Comparison of ENCODE assay signal across 19 cellular contexts in genomic region chr2:134406311-134406710, GRCh38.
DNase-seq lines count a peak whose midpoint lies in the region; ATAC-seq, FAIRE-seq and TF ChIP-seq lines count a peak whose summit lies in the region.
"Had no signal": no experiment of that assay in that cellular context is flagged by ENCODE, and none has a peak within 500 bp of the region (broad histone marks: within the 10 kb centered on the region; RNA-seq: fewer than 3 reads in every experiment).

No MANE protein-coding gene starts in this region.

- H3K4me3 Mint-ChIP-seq in MCF 10A (ENCODE audit: unreplicated experiment), result peak overlapping the region; percentile 37
- H3K4me3 Mint-ChIP-seq: CD8-positive, alpha-beta T cell; central memory CD8-positive, alpha-beta T cell; natural killer cell treated with Interleukin-12 subunit alpha and Interleukin-12 subunit beta and Interleukin-15 and Interleukin-18, amount 100 ng/mL, for 72 hours had no signal

- H2BK12ac ChIP-seq in mesenchymal stem cell (ENCODE audit: low read length in 2 of 2), result peak overlapping the region; percentile 7 to 95

- H3K27ac Mint-ChIP-seq in MCF 10A (ENCODE audit: low read depth, unreplicated experiment), result peak overlapping the region; percentile 75
- H3K27ac Mint-ChIP-seq: activated T-helper 2 cell treated with anti-CD3 and anti-CD28 coated beads, Interferon-gamma antibody, Interleukin-2, Interleukin-4, amounts not matched to agents 10 μg/mL and 5 μg/mL and 100 μg/mL, durations not matched to agents 14 hours and 24 hours and 36 hours had no signal

- no peak overlapping the region for H3K4me3 ChIP-seq in breast epithelium
- H3K4me3 ChIP-seq in mammary epithelial cell (replicated peaks in 1 of 3; ENCODE audit: insufficient read depth in 1 of 3, low read depth in 2 of 3, low read length in 3 of 3), result no peak overlapping the region
- no peak overlapping the region for H3K4me3 ChIP-seq in mesenchymal stem cell (ENCODE audit: insufficient read depth in 1 of 2, low read depth in 1 of 2, low read length in 2 of 2)
- H3K4me3 ChIP-seq in kidney (ENCODE audit: low read length in 2 of 2), result no peak overlapping the region
- H3K4me3 ChIP-seq: heart left ventricle, prostate gland, spleen, thyroid gland had no signal

- H2BK120ac ChIP-seq in mesenchymal stem cell (ENCODE audit: low read depth, low read length), result no peak overlapping the region

- peaks cover 65% of the 10 kb centered on the region for H3K4me1 Mint-ChIP-seq in MCF 10A (ENCODE audit: insufficient read depth, unreplicated experiment)

- H4K20me1 ChIP-seq in mammary epithelial cell (ENCODE audit: insufficient read depth, low read length), result no peaks in the 10 kb centered on the region

- peak; percentile 82 for DNase-seq in MCF 10A (ENCODE audit: unreplicated experiment)
- no peak for DNase-seq in breast epithelium (ENCODE audit: low spot score in 2 of 2)
- peak; percentile 91 for DNase-seq in mammary epithelial cell
- no peak for DNase-seq in mesenchymal stem cell
- no peak for DNase-seq in kidney
- no peak for DNase-seq in NCI-H1105 (lab: John Stamatoyannopoulos, UW)
- DNase-seq: CD8-positive, alpha-beta T cell; heart left ventricle; NCI-H2081 treated with DMSO at 0.1 percent for 48 hours; NCI-H524; spleen; thyroid gland had no signal

- H2BK15ac ChIP-seq in mesenchymal stem cell (ENCODE audit: low read depth, poor library complexity, severe bottlenecking), result no peak overlapping the region

- H3K4me2 ChIP-seq in mammary epithelial cell (ENCODE audit: insufficient read depth, low read depth, low read length) (peak overlapping the region; percentile 60), mesenchymal stem cell (ENCODE audit: low read length, poor library complexity, severe bottlenecking) (no peak overlapping the region)

- no peak overlapping the region for H4K8ac ChIP-seq in mesenchymal stem cell (ENCODE audit: low read length)

- H2BK5ac ChIP-seq in mesenchymal stem cell (ENCODE audit: low read depth, low read length, poor library complexity, severe bottlenecking), result no peak overlapping the region

- intact Hi-C loops in MCF 10A (cut with micrococcal nuclease), result no loop called here
- intact Hi-C loops in breast epithelium (cut with DNase I; ENCODE audit: low total_unique reads), result no loop called here
- intact Hi-C loops in mammary epithelial cell (cut with micrococcal nuclease), result loop anchor here (1.0 kb wide), 1 partner anchor 288 kb away; no protein-coding TSS in a partner anchor
- intact Hi-C loops in kidney (cut with DNase I), result no loop called here

- no peak for TF ChIP-seq CTCF in MCF 10A (IDR thresholded peaks at IDR 0.05; ENCODE audit: unreplicated experiment)
- no peak for TF ChIP-seq CTCF in breast epithelium (IDR thresholded peaks at IDR 0.05)
- no peak for TF ChIP-seq CTCF in mammary epithelial cell (conservative IDR thresholded peaks at IDR 0.05 in 1 of 2, IDR thresholded peaks at IDR 0.05 in 1 of 2; ENCODE audit: extremely low read depth in 1 of 2, insufficient read depth in 1 of 2, low read depth in 1 of 2, low read length in 2 of 2)
- TF ChIP-seq CTCF in kidney (IDR thresholded peaks at IDR 0.05; ENCODE audit: borderline replicate concordance, extremely low read depth, insufficient read depth), result no peak

- H3K36me3 Mint-ChIP-seq in MCF 10A (ENCODE audit: insufficient read depth, unreplicated experiment), result no peaks in the 10 kb centered on the region

- BruUV-seq in MCF 10A (replicated peaks; lab: Mats Ljungman, UMichigan) (no TSS peak), mammary epithelial cell (replicated peaks; lab: Mats Ljungman, UMichigan) (no TSS peak)

- in situ Hi-C loops in mammary epithelial cell (cut with MboI; ENCODE audit: low sequenced_read_pairs in 2 of 2), result loop anchor here in 1 of 2 donors (25.0 kb wide), 3 partner anchors 169 to 519 kb away; no protein-coding TSS in a partner anchor

- no peaks in the 10 kb centered on the region for H3K27me3 ChIP-seq in breast epithelium
- no peaks in the 10 kb centered on the region for H3K27me3 ChIP-seq in mammary epithelial cell (ENCODE audit: insufficient read depth, low read length)
- no peaks in the 10 kb centered on the region for H3K27me3 ChIP-seq in mesenchymal stem cell (ENCODE audit: control insufficient read depth in 1 of 2, insufficient read depth in 1 of 2, low read length in 2 of 2)
- H3K27me3 ChIP-seq: heart left ventricle, spleen, thyroid gland had no signal

- no peak for TF ChIP-seq POLR2A in breast epithelium (IDR thresholded peaks at IDR 0.05)

- H3K79me2 ChIP-seq in mammary epithelial cell (ENCODE audit: insufficient read depth, low read length), result no peaks in the 10 kb centered on the region

- H3K18ac ChIP-seq in mesenchymal stem cell (ENCODE audit: low read depth in 1 of 2, low read length in 2 of 2), result peak overlapping the region in 1 of 2 experiments; percentile 86

- no peak overlapping the region for H3K27ac ChIP-seq in breast epithelium
- H3K27ac ChIP-seq in mammary epithelial cell (ENCODE audit: insufficient read depth, low read depth, low read length), result peak overlapping the region; percentile 77
- H3K27ac ChIP-seq in mesenchymal stem cell (ENCODE audit: low read length, poor library complexity, severe bottlenecking), result no peak overlapping the region
- H3K27ac ChIP-seq in kidney (ENCODE audit: low read depth in 2 of 2, low read length in 2 of 2), result no peak overlapping the region
- H3K27ac ChIP-seq: heart left ventricle, prostate gland, thyroid gland had no signal

- H3K9ac ChIP-seq in mammary epithelial cell (ENCODE audit: insufficient read depth, low read length) (peak overlapping the region; percentile 48), mesenchymal stem cell (ENCODE audit: low read length) (no peak overlapping the region), kidney (ENCODE audit: low read length in 2 of 2) (no peak overlapping the region)

- 57% methylated on average over 5 of the region's 5 CpGs for WGBS in mammary epithelial cell (ENCODE audit: low coverage, missing lambda C conversion rate)
- 98% methylated on average over 5 of the region's 5 CpGs for WGBS in mesenchymal stem cell

- H3K9me3 ChIP-seq in breast epithelium (no peaks in the 10 kb centered on the region), mammary epithelial cell (replicated peaks; ENCODE audit: insufficient read depth, low read length) (no peaks in the 10 kb centered on the region), mesenchymal stem cell (ENCODE audit: control insufficient read depth, low read length) (no peaks in the 10 kb centered on the region), kidney (ENCODE audit: control insufficient read depth in 1 of 2, low read length in 2 of 2) (no peaks in the 10 kb centered on the region)
- H3K9me3 ChIP-seq: heart left ventricle, prostate gland, spleen, thyroid gland had no signal

- no peak overlapping the region for H3K23ac ChIP-seq in mesenchymal stem cell (ENCODE audit: low read length in 2 of 2)

- no peak for FAIRE-seq in kidney (lab: Jason Lieb, UNC)

- no peak overlapping the region for H4K91ac ChIP-seq in mesenchymal stem cell (ENCODE audit: low read length)

- POLR2A ChIA-PET in MCF 10A (lab: Yijun Ruan, JAX), result interaction anchor here (0.6 to 3.1 kb wide), 11 partner anchors 8 to 1435 kb away, joined by 3 to 19 read pairs (median 4); partner anchors contain the start of gene CCNT2

- no peak for ATAC-seq in GM19463 (IDR thresholded peaks at IDR 0.05; ENCODE audit: unreplicated experiment)
- ATAC-seq in GM21390 (IDR thresholded peaks at IDR 0.05; ENCODE audit: unreplicated experiment), result no peak
- ATAC-seq: activated CD4-positive, CD25-positive, alpha-beta regulatory T cell treated with anti-CD3 and anti-CD28 coated beads, Interleukin-2, amount 50 U/mL, for 24 hours; CD8-positive, alpha-beta T cell; heart left ventricle; natural killer cell treated with Interleukin-12 subunit alpha and Interleukin-12 subunit beta and Interleukin-15 and Interleukin-18, amount 100 ng/mL, for 72 hours had no signal

- no peaks in the 10 kb centered on the region for H3K27me3 Mint-ChIP-seq in MCF 10A (ENCODE audit: insufficient read depth, unreplicated experiment)
- H3K27me3 Mint-ChIP-seq: central memory CD8-positive, alpha-beta T cell; natural killer cell treated with Interleukin-12 subunit alpha and Interleukin-12 subunit beta and Interleukin-15 and Interleukin-18, amount 100 ng/mL, for 72 hours had no signal

- CTCF ChIA-PET in MCF 10A (lab: Yijun Ruan, JAX) (interaction anchor here (0.6 to 2.7 kb wide), 12 partner anchors 11 to 598 kb away, joined by 3 to 12 read pairs (median 4); no protein-coding TSS in a partner anchor), mammary epithelial cell (lab: Charles Lee; ENCODE audit: low non-redundant PET) (interaction anchor here (0.6 kb wide), 3 partner anchors 188 to 521 kb away, joined by 4 to 7 read pairs (median 5); no protein-coding TSS in a partner anchor)

- H3K14ac ChIP-seq in mesenchymal stem cell (ENCODE audit: low read length in 2 of 2), result peak overlapping the region in 1 of 2 experiments; percentile 7

- H3K4me1 ChIP-seq in breast epithelium (peaks cover 2 to 3% of the 10 kb centered on the region in 2 donors), mammary epithelial cell (ENCODE audit: insufficient read depth, low read length) (peaks cover 57% of the 10 kb centered on the region), mesenchymal stem cell (ENCODE audit: control insufficient read depth, insufficient read depth, low read depth, low read length) (peaks cover 5% of the 10 kb centered on the region), kidney (ENCODE audit: control insufficient read depth in 1 of 2, insufficient read depth in 1 of 2, low read depth in 1 of 2, low read length in 2 of 2) (no peaks in the 10 kb centered on the region)
- H3K4me1 ChIP-seq: prostate gland had no signal

- H3K9me3 Mint-ChIP-seq in MCF 10A (ENCODE audit: unreplicated experiment), result no peaks in the 10 kb centered on the region
- H3K9me3 Mint-ChIP-seq: activated T-helper 2 cell treated with anti-CD3 and anti-CD28 coated beads, Interferon-gamma antibody, Interleukin-2, Interleukin-4, amounts not matched to agents 10 μg/mL and 5 μg/mL and 100 μg/mL, durations not matched to agents 14 hours and 24 hours and 36 hours; CD8-positive, alpha-beta T cell; central memory CD8-positive, alpha-beta T cell; natural killer cell treated with Interleukin-12 subunit alpha and Interleukin-12 subunit beta and Interleukin-15 and Interleukin-18, amount 100 ng/mL, for 72 hours had no signal

- H3K79me1 ChIP-seq in mesenchymal stem cell (replicated peaks; ENCODE audit: low read length, poor library complexity, severe bottlenecking), result no peaks in the 10 kb centered on the region

- no peak overlapping the region for H2AK5ac ChIP-seq in mesenchymal stem cell (ENCODE audit: low read length, severe bottlenecking)

- peak overlapping the region in 1 of 2 experiments; percentile 73 for H3K4ac ChIP-seq in mesenchymal stem cell (ENCODE audit: low read depth in 1 of 2, low read length in 2 of 2)

- peak overlapping the region; percentile 16 for H2AFZ ChIP-seq in mammary epithelial cell (ENCODE audit: low read depth, low read length)
- H2AFZ ChIP-seq in mesenchymal stem cell (ENCODE audit: low read depth, low read length), result no peak overlapping the region

- H3K36me3 ChIP-seq in breast epithelium (no peaks in the 10 kb centered on the region), mammary epithelial cell (ENCODE audit: insufficient read depth, low read length) (no peaks in the 10 kb centered on the region), mesenchymal stem cell (ENCODE audit: control insufficient read depth in 1 of 2, insufficient read depth in 2 of 2, low read depth in 1 of 2, low read length in 2 of 2) (no peaks in the 10 kb centered on the region), kidney (ENCODE audit: control insufficient read depth in 1 of 2, insufficient read depth in 2 of 2, low read length in 2 of 2) (peaks cover 3 to 4% of the 10 kb centered on the region in 2 donors)
- H3K36me3 ChIP-seq: prostate gland, thyroid gland had no signal

- dilution Hi-C loops in mammary epithelial cell (cut with HindIII; ENCODE audit: low sequenced_read_pairs), result no loop called here

Comparison
In these comparisons a context has a peak if more than half of its experiments do, and no peak if none do; other contexts are left out.
1. DNase-seq: peak in MCF 10A (single experiment) and mammary epithelial cell (single experiment); none in breast epithelium (0 of 2), mesenchymal stem cell (single experiment), kidney (single experiment) and NCI-H1105 (single experiment).